In genomic region chr10:95600158-95600557, GRCh38 we compare ENCODE assay signal across 1 cellular context.
TF ChIP-seq lines count a peak whose summit lies in the region.

No MANE protein-coding gene starts in this region.

TF ChIP-seq in GM23338, 12 proteins besides CTCF, POLR2A, EP300 and RAD21 (continued from another document):
- TF ChIP-seq ZNF462 (CRISPR knock-in tag; IDR thresholded peaks at IDR 0.05) (no peak), CREB1 (CRISPR knock-in tag; IDR thresholded peaks at IDR 0.05; ENCODE audit: low read depth) (no peak), EZH2 (IDR thresholded peaks at IDR 0.05; ENCODE audit: low read depth, unreplicated experiment) (no peak), NANOG (IDR thresholded peaks at IDR 0.05; ENCODE audit: borderline replicate concordance) (no peak)
TF ChIP-seq in GM23338: peak in this region for 0.
